Comparison of ENCODE assay signal across 1 cellular context in the genomic region with DNA sequence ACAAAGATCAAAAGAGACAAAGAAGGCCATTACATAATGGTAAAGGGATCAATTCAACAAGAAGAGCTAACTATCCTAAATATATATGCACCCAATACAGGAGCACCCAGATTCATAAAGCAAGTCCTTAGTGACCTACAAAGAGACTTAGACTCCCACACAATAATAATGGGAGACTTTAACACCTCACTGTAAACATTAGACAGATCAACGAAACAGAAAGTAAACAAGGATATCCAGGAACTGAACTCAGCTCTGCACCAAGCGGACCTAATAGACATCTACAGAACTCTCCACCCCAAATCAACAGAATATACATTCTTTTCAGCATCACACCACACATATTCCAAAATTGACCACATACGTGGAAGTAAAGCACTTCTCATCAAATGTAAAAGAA.
TF ChIP-seq lines count a peak whose summit lies in the region.
"Not testable (repeated sequence)": the region's sequence is repeated elsewhere in the genome, so short reads cannot be mapped to it uniquely, and the experiment has no call there.

No MANE protein-coding gene starts in this region.

TF ChIP-seq in HepG2, 621 proteins besides CTCF, POLR2A, EP300 and RAD21 (continued from another document):
- TF ChIP-seq BCL6 (CRISPR knock-in tag; IDR thresholded peaks at IDR 0.05) = peak; percentile 87
- TF ChIP-seq, protein P1, sequence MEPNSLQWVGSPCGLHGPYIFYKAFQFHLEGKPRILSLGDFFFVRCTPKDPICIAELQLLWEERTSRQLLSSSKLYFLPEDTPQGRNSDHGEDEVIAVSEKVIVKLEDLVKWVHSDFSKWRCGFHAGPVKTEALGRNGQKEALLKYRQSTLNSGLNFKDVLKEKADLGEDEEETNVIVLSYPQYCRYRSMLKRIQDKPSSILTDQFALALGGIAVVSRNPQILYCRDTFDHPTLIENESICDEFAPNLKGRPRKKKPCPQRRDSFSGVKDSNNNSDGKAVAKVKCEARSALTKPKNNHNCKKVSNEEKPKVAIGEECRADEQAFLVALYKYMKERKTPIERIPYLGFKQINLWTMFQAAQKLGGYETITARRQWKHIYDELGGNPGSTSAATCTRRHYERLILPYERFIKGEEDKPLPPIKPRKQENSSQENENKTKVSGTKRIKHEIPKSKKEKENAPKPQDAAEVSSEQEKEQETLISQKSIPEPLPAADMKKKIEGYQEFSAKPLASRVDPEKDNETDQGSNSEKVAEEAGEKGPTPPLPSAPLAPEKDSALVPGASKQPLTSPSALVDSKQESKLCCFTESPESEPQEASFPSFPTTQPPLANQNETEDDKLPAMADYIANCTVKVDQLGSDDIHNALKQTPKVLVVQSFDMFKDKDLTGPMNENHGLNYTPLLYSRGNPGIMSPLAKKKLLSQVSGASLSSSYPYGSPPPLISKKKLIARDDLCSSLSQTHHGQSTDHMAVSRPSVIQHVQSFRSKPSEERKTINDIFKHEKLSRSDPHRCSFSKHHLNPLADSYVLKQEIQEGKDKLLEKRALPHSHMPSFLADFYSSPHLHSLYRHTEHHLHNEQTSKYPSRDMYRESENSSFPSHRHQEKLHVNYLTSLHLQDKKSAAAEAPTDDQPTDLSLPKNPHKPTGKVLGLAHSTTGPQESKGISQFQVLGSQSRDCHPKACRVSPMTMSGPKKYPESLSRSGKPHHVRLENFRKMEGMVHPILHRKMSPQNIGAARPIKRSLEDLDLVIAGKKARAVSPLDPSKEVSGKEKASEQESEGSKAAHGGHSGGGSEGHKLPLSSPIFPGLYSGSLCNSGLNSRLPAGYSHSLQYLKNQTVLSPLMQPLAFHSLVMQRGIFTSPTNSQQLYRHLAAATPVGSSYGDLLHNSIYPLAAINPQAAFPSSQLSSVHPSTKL (CRISPR knock-in tag; IDR thresholded peaks at IDR 0.05) = peak; percentile 45; the same call in 1 of the 2 replicates
- TF ChIP-seq FOXP1 (IDR thresholded peaks at IDR 0.05) = peak; percentile 59
- peak; percentile 52; the same call in 1 of the 2 replicates for TF ChIP-seq FOXP1 (CRISPR knock-in tag; IDR thresholded peaks at IDR 0.05)
- TF ChIP-seq FOXA3 (CRISPR knock-in tag; IDR thresholded peaks at IDR 0.05) = peak; percentile 84
- peak; percentile 40; the same call in 1 of the 2 replicates for TF ChIP-seq SOX5 (CRISPR knock-in tag; IDR thresholded peaks at IDR 0.05; ENCODE audit: borderline replicate concordance)
- TF ChIP-seq SOX6, SOX13 (IDR thresholded peaks at IDR 0.05): not testable (repeated sequence)
- TF ChIP-seq SOX6 (CRISPR knock-in tag; IDR thresholded peaks at IDR 0.05) = peak; percentile 58; the same call in 1 of the 2 replicates
- TF ChIP-seq TBX3 (IDR thresholded peaks at IDR 0.05; ENCODE audit: borderline replicate concordance) = peak; percentile 48; the same call in 1 of the 2 replicates
- TF ChIP-seq SOX13 (CRISPR knock-in tag; conservative IDR thresholded peaks at IDR 0.05 in 1 of 2, IDR thresholded peaks at IDR 0.05 in 1 of 2) = 0 out of 4 replicates have a peak, but pooled peaks of 1 of the 2 experiments have one; percentile 21
- TF ChIP-seq, protein P2, sequence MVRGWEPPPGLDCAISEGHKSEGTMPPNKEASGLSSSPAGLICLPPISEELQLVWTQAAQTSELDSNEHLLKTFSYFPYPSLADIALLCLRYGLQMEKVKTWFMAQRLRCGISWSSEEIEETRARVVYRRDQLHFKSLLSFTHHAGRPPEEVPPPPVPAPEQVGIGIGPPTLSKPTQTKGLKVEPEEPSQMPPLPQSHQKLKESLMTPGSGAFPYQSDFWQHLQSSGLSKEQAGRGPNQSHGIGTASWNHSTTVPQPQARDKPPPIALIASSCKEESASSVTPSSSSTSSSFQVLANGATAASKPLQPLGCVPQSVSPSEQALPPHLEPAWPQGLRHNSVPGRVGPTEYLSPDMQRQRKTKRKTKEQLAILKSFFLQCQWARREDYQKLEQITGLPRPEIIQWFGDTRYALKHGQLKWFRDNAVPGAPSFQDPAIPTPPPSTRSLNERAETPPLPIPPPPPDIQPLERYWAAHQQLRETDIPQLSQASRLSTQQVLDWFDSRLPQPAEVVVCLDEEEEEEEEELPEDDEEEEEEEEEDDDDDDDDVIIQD (CRISPR knock-in tag; IDR thresholded peaks at IDR 0.05; ENCODE audit: low read depth) = peak; percentile 34; the same call in 1 of the 2 replicates
